1 cellular context compared by ENCODE assay signal in the genomic region with DNA sequence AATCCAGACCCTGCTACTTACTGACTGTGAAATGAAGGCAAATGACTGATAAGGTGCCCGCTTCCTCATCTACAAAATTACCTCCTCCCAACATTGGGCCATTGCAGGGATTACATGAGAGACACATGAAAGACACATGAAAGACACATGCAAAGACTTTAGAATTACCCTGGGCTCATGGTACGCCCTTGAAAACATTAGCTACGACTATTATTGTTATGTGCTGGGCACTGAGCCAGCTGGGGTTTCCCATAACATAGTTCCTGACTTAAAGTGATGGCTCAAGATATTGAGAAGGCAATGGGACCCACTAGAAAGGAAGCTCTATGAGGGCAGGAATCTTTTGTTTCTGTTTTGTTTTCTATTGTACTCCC.
TF ChIP-seq lines count a peak whose summit lies in the region.

No MANE protein-coding gene starts in this region.

TF ChIP-seq in GM23338, 12 proteins besides CTCF, POLR2A, EP300 and RAD21:
- TF ChIP-seq, protein P1, sequence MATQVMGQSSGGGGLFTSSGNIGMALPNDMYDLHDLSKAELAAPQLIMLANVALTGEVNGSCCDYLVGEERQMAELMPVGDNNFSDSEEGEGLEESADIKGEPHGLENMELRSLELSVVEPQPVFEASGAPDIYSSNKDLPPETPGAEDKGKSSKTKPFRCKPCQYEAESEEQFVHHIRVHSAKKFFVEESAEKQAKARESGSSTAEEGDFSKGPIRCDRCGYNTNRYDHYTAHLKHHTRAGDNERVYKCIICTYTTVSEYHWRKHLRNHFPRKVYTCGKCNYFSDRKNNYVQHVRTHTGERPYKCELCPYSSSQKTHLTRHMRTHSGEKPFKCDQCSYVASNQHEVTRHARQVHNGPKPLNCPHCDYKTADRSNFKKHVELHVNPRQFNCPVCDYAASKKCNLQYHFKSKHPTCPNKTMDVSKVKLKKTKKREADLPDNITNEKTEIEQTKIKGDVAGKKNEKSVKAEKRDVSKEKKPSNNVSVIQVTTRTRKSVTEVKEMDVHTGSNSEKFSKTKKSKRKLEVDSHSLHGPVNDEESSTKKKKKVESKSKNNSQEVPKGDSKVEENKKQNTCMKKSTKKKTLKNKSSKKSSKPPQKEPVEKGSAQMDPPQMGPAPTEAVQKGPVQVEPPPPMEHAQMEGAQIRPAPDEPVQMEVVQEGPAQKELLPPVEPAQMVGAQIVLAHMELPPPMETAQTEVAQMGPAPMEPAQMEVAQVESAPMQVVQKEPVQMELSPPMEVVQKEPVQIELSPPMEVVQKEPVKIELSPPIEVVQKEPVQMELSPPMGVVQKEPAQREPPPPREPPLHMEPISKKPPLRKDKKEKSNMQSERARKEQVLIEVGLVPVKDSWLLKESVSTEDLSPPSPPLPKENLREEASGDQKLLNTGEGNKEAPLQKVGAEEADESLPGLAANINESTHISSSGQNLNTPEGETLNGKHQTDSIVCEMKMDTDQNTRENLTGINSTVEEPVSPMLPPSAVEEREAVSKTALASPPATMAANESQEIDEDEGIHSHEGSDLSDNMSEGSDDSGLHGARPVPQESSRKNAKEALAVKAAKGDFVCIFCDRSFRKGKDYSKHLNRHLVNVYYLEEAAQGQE (IDR thresholded peaks at IDR 0.05; ENCODE audit: unreplicated experiment), result no peak
- TF ChIP-seq STAT1 (IDR thresholded peaks at IDR 0.05; ENCODE audit: unreplicated experiment) (no peak), JUNB (IDR thresholded peaks at IDR 0.05; ENCODE audit: unreplicated experiment) (no peak), POLR2AphosphoS5 (IDR thresholded peaks at IDR 0.05; ENCODE audit: low read depth) (no peak), CREB1 (CRISPR knock-in tag; IDR thresholded peaks at IDR 0.05; ENCODE audit: low read depth) (no peak), EZH2 (IDR thresholded peaks at IDR 0.05; ENCODE audit: low read depth, unreplicated experiment) (no peak), NANOG (IDR thresholded peaks at IDR 0.05; ENCODE audit: borderline replicate concordance) (no peak), ZNF331 (CRISPR knock-in tag; IDR thresholded peaks at IDR 0.05; ENCODE audit: low read depth) (no peak), EZH2phosphoT487 (IDR thresholded peaks at IDR 0.05; ENCODE audit: unreplicated experiment) (no peak)
- TF ChIP-seq, protein P2, sequence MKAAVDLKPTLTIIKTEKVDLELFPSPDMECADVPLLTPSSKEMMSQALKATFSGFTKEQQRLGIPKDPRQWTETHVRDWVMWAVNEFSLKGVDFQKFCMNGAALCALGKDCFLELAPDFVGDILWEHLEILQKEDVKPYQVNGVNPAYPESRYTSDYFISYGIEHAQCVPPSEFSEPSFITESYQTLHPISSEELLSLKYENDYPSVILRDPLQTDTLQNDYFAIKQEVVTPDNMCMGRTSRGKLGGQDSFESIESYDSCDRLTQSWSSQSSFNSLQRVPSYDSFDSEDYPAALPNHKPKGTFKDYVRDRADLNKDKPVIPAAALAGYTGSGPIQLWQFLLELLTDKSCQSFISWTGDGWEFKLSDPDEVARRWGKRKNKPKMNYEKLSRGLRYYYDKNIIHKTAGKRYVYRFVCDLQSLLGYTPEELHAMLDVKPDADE (IDR thresholded peaks at IDR 0.05), result no peak
- TF ChIP-seq, protein P3, sequence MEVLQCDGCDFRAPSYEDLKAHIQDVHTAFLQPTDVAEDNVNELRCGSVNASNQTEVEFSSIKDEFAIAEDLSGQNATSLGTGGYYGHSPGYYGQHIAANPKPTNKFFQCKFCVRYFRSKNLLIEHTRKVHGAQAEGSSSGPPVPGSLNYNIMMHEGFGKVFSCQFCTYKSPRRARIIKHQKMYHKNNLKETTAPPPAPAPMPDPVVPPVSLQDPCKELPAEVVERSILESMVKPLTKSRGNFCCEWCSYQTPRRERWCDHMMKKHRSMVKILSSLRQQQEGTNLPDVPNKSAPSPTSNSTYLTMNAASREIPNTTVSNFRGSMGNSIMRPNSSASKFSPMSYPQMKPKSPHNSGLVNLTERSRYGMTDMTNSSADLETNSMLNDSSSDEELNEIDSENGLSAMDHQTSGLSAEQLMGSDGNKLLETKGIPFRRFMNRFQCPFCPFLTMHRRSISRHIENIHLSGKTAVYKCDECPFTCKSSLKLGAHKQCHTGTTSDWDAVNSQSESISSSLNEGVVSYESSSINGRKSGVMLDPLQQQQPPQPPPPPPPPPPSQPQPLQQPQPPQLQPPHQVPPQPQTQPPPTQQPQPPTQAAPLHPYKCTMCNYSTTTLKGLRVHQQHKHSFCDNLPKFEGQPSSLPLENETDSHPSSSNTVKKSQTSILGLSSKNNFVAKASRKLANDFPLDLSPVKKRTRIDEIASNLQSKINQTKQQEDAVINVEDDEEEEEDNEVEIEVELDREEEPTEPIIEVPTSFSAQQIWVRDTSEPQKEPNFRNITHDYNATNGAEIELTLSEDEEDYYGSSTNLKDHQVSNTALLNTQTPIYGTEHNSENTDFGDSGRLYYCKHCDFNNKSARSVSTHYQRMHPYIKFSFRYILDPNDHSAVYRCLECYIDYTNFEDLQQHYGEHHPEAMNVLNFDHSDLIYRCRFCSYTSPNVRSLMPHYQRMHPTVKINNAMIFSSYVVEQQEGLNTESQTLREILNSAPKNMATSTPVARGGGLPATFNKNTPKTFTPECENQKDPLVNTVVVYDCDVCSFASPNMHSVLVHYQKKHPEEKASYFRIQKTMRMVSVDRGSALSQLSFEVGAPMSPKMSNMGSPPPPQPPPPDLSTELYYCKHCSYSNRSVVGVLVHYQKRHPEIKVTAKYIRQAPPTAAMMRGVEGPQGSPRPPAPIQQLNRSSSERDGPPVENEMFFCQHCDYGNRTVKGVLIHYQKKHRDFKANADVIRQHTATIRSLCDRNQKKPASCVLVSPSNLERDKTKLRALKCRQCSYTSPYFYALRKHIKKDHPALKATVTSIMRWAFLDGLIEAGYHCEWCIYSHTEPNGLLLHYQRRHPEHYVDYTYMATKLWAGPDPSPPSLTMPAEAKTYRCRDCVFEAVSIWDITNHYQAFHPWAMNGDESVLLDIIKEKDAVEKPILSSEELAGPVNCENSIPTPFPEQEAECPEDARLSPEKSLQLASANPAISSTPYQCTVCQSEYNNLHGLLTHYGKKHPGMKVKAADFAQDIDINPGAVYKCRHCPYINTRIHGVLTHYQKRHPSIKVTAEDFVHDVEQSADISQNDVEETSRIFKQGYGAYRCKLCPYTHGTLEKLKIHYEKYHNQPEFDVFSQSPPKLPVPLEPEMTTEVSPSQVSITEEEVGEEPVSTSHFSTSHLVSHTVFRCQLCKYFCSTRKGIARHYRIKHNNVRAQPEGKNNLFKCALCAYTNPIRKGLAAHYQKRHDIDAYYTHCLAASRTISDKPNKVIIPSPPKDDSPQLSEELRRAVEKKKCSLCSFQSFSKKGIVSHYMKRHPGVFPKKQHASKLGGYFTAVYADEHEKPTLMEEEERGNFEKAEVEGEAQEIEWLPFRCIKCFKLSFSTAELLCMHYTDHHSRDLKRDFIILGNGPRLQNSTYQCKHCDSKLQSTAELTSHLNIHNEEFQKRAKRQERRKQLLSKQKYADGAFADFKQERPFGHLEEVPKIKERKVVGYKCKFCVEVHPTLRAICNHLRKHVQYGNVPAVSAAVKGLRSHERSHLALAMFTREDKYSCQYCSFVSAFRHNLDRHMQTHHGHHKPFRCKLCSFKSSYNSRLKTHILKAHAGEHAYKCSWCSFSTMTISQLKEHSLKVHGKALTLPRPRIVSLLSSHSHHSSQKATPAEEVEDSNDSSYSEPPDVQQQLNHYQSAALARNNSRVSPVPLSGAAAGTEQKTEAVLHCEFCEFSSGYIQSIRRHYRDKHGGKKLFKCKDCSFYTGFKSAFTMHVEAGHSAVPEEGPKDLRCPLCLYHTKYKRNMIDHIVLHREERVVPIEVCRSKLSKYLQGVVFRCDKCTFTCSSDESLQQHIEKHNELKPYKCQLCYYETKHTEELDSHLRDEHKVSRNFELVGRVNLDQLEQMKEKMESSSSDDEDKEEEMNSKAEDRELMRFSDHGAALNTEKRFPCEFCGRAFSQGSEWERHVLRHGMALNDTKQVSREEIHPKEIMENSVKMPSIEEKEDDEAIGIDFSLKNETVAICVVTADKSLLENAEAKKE (CRISPR knock-in tag; IDR thresholded peaks at IDR 0.05), result no peak
